Comparison of ENCODE assay signal across 10 cellular contexts in genomic region chr2:51103205-51103604, GRCh38.
A peak's percentile ranks its signal among the peaks of the same experiment; 100 is the strongest.
DNase-seq lines count a peak whose midpoint lies in the region; ATAC-seq, FAIRE-seq and TF ChIP-seq lines count a peak whose summit lies in the region.
"Had no signal": no experiment of that assay in that cellular context is flagged by ENCODE, and none has a peak within 500 bp of the region (broad histone marks: within the 10 kb centered on the region; RNA-seq: fewer than 3 reads in every experiment).

No MANE protein-coding gene starts in this region.

- H3K14ac ChIP-seq in H1 (ENCODE audit: insufficient read length) = no peak overlapping the region

- H4K20me1 ChIP-seq in H1 (replicated peaks in 1 of 2; ENCODE audit: control insufficient read depth in 1 of 2, insufficient read depth in 2 of 2, low read length in 2 of 2) = no peaks in the 10 kb centered on the region

- peak overlapping the region; percentile 78; the same call in 1 of the 2 replicates for H2AFZ ChIP-seq in H1 (ENCODE audit: low read length)

- H2BK120ac ChIP-seq in H1 (replicated peaks; ENCODE audit: low read depth, low read length) = no peak overlapping the region

- intact Hi-C loops in lower lobe of right lung (cut with DNase I) = no loop called here

- H3K27ac ChIP-seq in H1 (ENCODE audit: low read depth, low read length) (no peak overlapping the region), lower lobe of right lung (no peak overlapping the region)
- H3K27ac ChIP-seq: breast epithelium had no signal

- WGBS in H1 (ENCODE audit: extremely low coverage in 1 of 2, insufficient coverage in 1 of 2, insufficient read length in 1 of 2, insufficient replicate concordance in 2 of 2, low coverage in 1 of 2, low lambda C conversion rate in 2 of 2, missing lambda C conversion rate in 1 of 2), 2 experiments = 77% methylated on average over 6 of the region's 6 CpGs; no CpG with 5 or more reads in 1 of the 2 experiments

- POLR2A ChIA-PET in H1 (lab: Charles Lee; ENCODE audit: partially characterized antibody) (no interaction called here), T-cell (lab: Charles Lee) (no interaction called here)

- no peak overlapping the region for H4K8ac ChIP-seq in H1 (ENCODE audit: extremely low read depth, insufficient read depth, low read length)

- H3K4me1 ChIP-seq in H1 (replicated peaks in 1 of 4; ENCODE audit: control insufficient read depth in 3 of 4, insufficient read depth in 4 of 4, low read length in 3 of 4) (peaks cover 0 to 4% (median 0%) of the 10 kb centered on the region in 4 experiments; a peak in 2 of 7 replicates), lower lobe of right lung (no peaks in the 10 kb centered on the region)
- H3K4me1 ChIP-seq: breast epithelium had no signal

- no peak for FAIRE-seq in H1 (lab: Jason Lieb, UNC)

- H4K5ac ChIP-seq in H1 (ENCODE audit: insufficient read length, low read depth, low read length) = no peak overlapping the region

- no peak for TF ChIP-seq POLR2A in H1 (IDR thresholded peaks at IDR 0.05; ENCODE audit: control extremely low read depth in 1 of 2, low read depth in 2 of 2, low read length in 2 of 2)

- H3K4me2 ChIP-seq in H1 (ENCODE audit: insufficient read depth in 1 of 2, low read depth in 2 of 2, low read length in 2 of 2) = no peak overlapping the region

- no peaks in the 10 kb centered on the region for H3K23me2 ChIP-seq in H1 (ENCODE audit: low read depth, low read length)

- H3K23ac ChIP-seq in H1 (ENCODE audit: insufficient read length) = no peak overlapping the region

- peaks cover 2 to 16% (median 10%) of the 10 kb centered on the region in 3 donors for H3K9me3 Mint-ChIP-seq in T-cell

- no peak overlapping the region for H4K91ac ChIP-seq in H1 (replicated peaks; ENCODE audit: insufficient read length, low read length)

- H3K4me1 Mint-ChIP-seq in T-cell = no peaks in the 10 kb centered on the region
- H3K4me1 Mint-ChIP-seq: stimulated activated effector memory CD8-positive, alpha-beta T cell treated with anti-CD3 and anti-CD28 coated beads, Interleukin-12 subunit alpha, Interleukin-12 subunit beta, amount 100 ng/mL, for 72 hours had no signal

- H3K4me3 ChIP-seq in H1 (ENCODE audit: extremely low read depth in 1 of 4, insufficient read depth in 2 of 4, low read depth in 3 of 4, low read length in 4 of 4) (no peak overlapping the region), lower lobe of right lung (no peak overlapping the region)
- H3K4me3 ChIP-seq: breast epithelium had no signal

- no peak for TF ChIP-seq EP300 in H1 (IDR thresholded peaks at IDR 0.05; ENCODE audit: borderline replicate concordance in 1 of 2, low read depth in 2 of 2, low read length in 2 of 2)

- peak; percentile 57 to 60 for TF ChIP-seq RAD21 in H1 (IDR thresholded peaks at IDR 0.05 in 1 of 2, conservative IDR thresholded peaks at IDR 0.05 in 1 of 2; ENCODE audit: low read depth in 2 of 2, low read length in 2 of 2)

- no peak overlapping the region for H2BK5ac ChIP-seq in H1 (ENCODE audit: low read depth, low read length)

- ATAC-seq in lower lobe of right lung (peak; percentile 71 to 87), GM21367 (IDR thresholded peaks at IDR 0.05; ENCODE audit: unreplicated experiment) (no peak), GM21423 (IDR thresholded peaks at IDR 0.05; ENCODE audit: unreplicated experiment) (no peak), T-cell (replicated peaks in 1 of 4) (no peak)
- ATAC-seq: stimulated activated effector memory CD8-positive, alpha-beta T cell treated with anti-CD3 and anti-CD28 coated beads, Interleukin-12 subunit alpha, Interleukin-12 subunit beta, amount 100 ng/mL, for 72 hours had no signal

- no peak overlapping the region for H3K56ac ChIP-seq in H1 (replicated peaks; ENCODE audit: insufficient read length, low read depth, low read length)

- H3K36me3 Mint-ChIP-seq in T-cell = no peaks in the 10 kb centered on the region
- H3K36me3 Mint-ChIP-seq: stimulated activated effector memory CD8-positive, alpha-beta T cell treated with anti-CD3 and anti-CD28 coated beads, Interleukin-12 subunit alpha, Interleukin-12 subunit beta, amount 100 ng/mL, for 72 hours had no signal

- no peak overlapping the region for H3K9ac ChIP-seq in H1 (replicated peaks in 1 of 4; ENCODE audit: extremely low read depth in 1 of 4, low read depth in 3 of 4, low read length in 3 of 4)

- H2BK20ac ChIP-seq in H1 (ENCODE audit: low read length) = no peak overlapping the region

- no peak overlapping the region for H3K18ac ChIP-seq in H1 (ENCODE audit: extremely low read depth, low read length)

- no peaks in the 10 kb centered on the region for H3K79me2 ChIP-seq in H1 (ENCODE audit: control insufficient read depth in 1 of 2, insufficient read depth in 2 of 2, low read length in 2 of 2)

- DNase-seq in A172 (ENCODE audit: low spot score) (peak; percentile 93), HuH-7 (ENCODE audit: low spot score) (peak; percentile 4), H1 (ENCODE audit: low read depth in 1 of 2, low spot score in 2 of 2) (peak; percentile 29 to 51), lower lobe of right lung (peak; percentile 51), SHP77 (lab: John Stamatoyannopoulos, UW) (no peak), T-cell (no peak)

- H3K4ac ChIP-seq in H1 (replicated peaks; ENCODE audit: insufficient read length, low read depth, low read length) = no peak overlapping the region

- H3K27me3 ChIP-seq in H1 (replicated peaks in 1 of 4; ENCODE audit: control insufficient read depth in 3 of 4, extremely low read depth in 1 of 4, insufficient read depth in 3 of 4, low read length in 3 of 4) = no peaks in the 10 kb centered on the region
- H3K27me3 ChIP-seq in lower lobe of right lung (ENCODE audit: low read depth) = no peaks in the 10 kb centered on the region
- H3K27me3 ChIP-seq: breast epithelium had no signal

- no peaks in the 10 kb centered on the region for H3K9me3 ChIP-seq in H1 (ENCODE audit: insufficient read depth in 2 of 2, low read depth in 1 of 2, low read length in 1 of 2)
- no peaks in the 10 kb centered on the region for H3K9me3 ChIP-seq in lower lobe of right lung
- H3K9me3 ChIP-seq: breast epithelium had no signal

- no peak overlapping the region for H3K4me3 Mint-ChIP-seq in T-cell
- H3K4me3 Mint-ChIP-seq: stimulated activated effector memory CD8-positive, alpha-beta T cell treated with anti-CD3 and anti-CD28 coated beads, Interleukin-12 subunit alpha, Interleukin-12 subunit beta, amount 100 ng/mL, for 72 hours had no signal

- no peak overlapping the region; the same call in 1 of the 2 replicates for H2AK5ac ChIP-seq in H1 (ENCODE audit: low read depth, low read length)

- H3K36me3 ChIP-seq in H1 (ENCODE audit: control insufficient read depth in 2 of 4, insufficient read depth in 4 of 4, low read length in 3 of 4) (no peaks in the 10 kb centered on the region; a peak in 1 of 8 replicates), lower lobe of right lung (no peaks in the 10 kb centered on the region)
- H3K36me3 ChIP-seq: breast epithelium had no signal

- no peak overlapping the region for H3K27ac Mint-ChIP-seq in T-cell
- H3K27ac Mint-ChIP-seq: stimulated activated effector memory CD8-positive, alpha-beta T cell treated with anti-CD3 and anti-CD28 coated beads, Interleukin-12 subunit alpha, Interleukin-12 subunit beta, amount 100 ng/mL, for 72 hours had no signal

- H2BK12ac ChIP-seq in H1 (ENCODE audit: low read depth, low read length) = peak overlapping the region; percentile 22

- no peaks in the 10 kb centered on the region for H3K79me1 ChIP-seq in H1 (ENCODE audit: low read depth, low read length)

- CTCF ChIA-PET in H1 (lab: Charles Lee; ENCODE audit: partially characterized antibody) (interaction anchor here (0.6 to 1.9 kb wide), 5 partner anchors 18 to 267 kb away, joined by 3 to 8 read pairs (median 4); no protein-coding TSS in a partner anchor), T-cell (lab: Charles Lee) (no interaction called here)

- no peaks in the 10 kb centered on the region for H3K27me3 Mint-ChIP-seq in T-cell

- no peak overlapping the region for H2BK15ac ChIP-seq in H1 (ENCODE audit: low read length)

- TF ChIP-seq CTCF in H1 (IDR thresholded peaks at IDR 0.05; ENCODE audit: control extremely low read depth in 1 of 3, insufficient read depth in 1 of 3, low read depth in 1 of 3, low read length in 3 of 3) (peak; percentile 15 to 27 (median 25); a peak in 3 of 4 replicates), lower lobe of right lung (IDR thresholded peaks at IDR 0.05) (no peak)

TF ChIP-seq in H1, 55 proteins besides CTCF, POLR2A, EP300 and RAD21:
- TF ChIP-seq TEAD4 (IDR thresholded peaks at IDR 0.05; ENCODE audit: low read depth, low read length) (peak; percentile 85; the same call in 1 of the 2 replicates), RBBP5 (IDR thresholded peaks at IDR 0.05; ENCODE audit: borderline replicate concordance, low read depth, low read length) (0 out of 2 replicates have a peak, but pooled peaks have one; percentile 24), TBP (IDR thresholded peaks at IDR 0.05; ENCODE audit: low read depth, low read length) (no peak), SIRT6 (IDR thresholded peaks at IDR 0.05; ENCODE audit: low read length) (no peak), SIN3A (conservative IDR thresholded peaks at IDR 0.05 in 1 of 2, IDR thresholded peaks at IDR 0.05 in 1 of 2; ENCODE audit: low read depth in 1 of 2, low read length in 2 of 2) (0 out of 4 replicates have a peak, but pooled peaks of 1 of the 2 experiments have one; percentile 46)

Comparison
In these comparisons a context has a peak if more than half of its experiments do, and no peak if none do; other contexts are left out.
1. DNase-seq: peak in A172 (single experiment), HuH-7 (single experiment), H1 (2 of 2) and lower lobe of right lung (single experiment); none in SHP77 (0 of 2) and T-cell (0 of 34).
2. ATAC-seq: peak in lower lobe of right lung (2 of 2); none in GM21367 (single experiment), GM21423 (single experiment) and T-cell (0 of 4).